In the genomic region with DNA sequence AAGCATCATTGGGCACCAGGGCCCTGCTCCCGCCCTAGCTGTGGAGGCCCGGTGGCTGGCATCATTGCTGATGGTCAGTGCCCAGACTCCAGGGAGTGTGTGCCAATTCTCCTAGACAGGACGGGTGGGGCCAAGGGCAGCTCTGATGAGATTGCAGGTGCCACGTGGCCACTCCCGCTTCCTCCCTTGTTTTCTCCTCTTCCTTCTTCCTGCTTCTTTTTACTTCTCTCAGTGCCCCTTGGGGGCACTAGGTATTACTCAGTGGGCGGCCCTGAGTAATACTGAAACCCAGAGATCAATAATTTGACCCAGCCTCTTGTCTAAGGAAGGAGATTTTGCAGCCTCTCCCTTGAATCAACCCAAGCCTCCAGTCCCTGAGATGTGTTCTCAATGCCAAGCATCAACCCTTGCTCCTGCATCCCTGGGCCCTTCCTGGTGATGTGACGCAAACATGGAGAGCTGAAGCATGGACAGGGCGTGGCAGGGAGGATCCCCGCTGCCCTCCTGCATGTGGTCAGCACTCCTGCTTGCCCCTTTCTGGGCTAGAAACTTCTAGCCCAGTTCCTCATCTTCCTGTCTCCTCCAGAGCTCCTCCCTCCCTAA, we compare ENCODE assay signal across 12 cellular contexts. TPM values are rescaled to one million over a fixed set of nuclear protein-coding genes. Genes with fewer than 3 reads are reported as not detected.
DNase-seq lines count a peak whose midpoint lies in the region; ATAC-seq, FAIRE-seq and TF ChIP-seq lines count a peak whose summit lies in the region.
"Had no signal": no experiment of that assay in that cellular context is flagged by ENCODE, and none has a peak within 500 bp of the region (broad histone marks: within the 10 kb centered on the region; RNA-seq: fewer than 3 reads in every experiment).

No MANE protein-coding gene starts in this region.

- no peak overlapping the region for H3K27ac ChIP-seq in kidney (ENCODE audit: low read depth in 2 of 2, low read length in 2 of 2)

- no peaks in the 10 kb centered on the region for H3K9me3 Mint-ChIP-seq in activated CD8-positive, alpha-beta memory T cell treated with anti-CD3 and anti-CD28 coated beads, Interleukin-2, amount 10 ng/mL, durations not matched to agents 7 days and 5 days (ENCODE audit: low read depth)
- H3K9me3 Mint-ChIP-seq: effector memory CD8-positive, alpha-beta T cell; T-helper 1 cell treated with Interleukin-12 subunit alpha and Interleukin-12 subunit beta and Interleukin-4 antibody, amounts not matched to agents 30 μg/mL and 1 μg/mL, for 36 hours had no signal

- peak; percentile 56 for ATAC-seq in activated CD8-positive, alpha-beta memory T cell treated with anti-CD3 and anti-CD28 coated beads, Interleukin-2, amount 10 ng/mL, durations not matched to agents 7 days and 5 days
- ATAC-seq: effector memory CD8-positive, alpha-beta T cell; K562 had no signal

- no peak for FAIRE-seq in kidney (lab: Jason Lieb, UNC)
- FAIRE-seq: K562 had no signal

- H3K36me3 Mint-ChIP-seq in activated CD8-positive, alpha-beta memory T cell treated with anti-CD3 and anti-CD28 coated beads, Interleukin-2, amount 10 ng/mL, durations not matched to agents 7 days and 5 days = no peaks in the 10 kb centered on the region

- H3K4me3 ChIP-seq in kidney (ENCODE audit: low read length in 2 of 2) = no peak overlapping the region
- H3K4me3 ChIP-seq: K562 had no signal

- intact Hi-C loops in kidney (cut with DNase I) = no loop called here

- H3K4me3 Mint-ChIP-seq in activated CD8-positive, alpha-beta memory T cell treated with anti-CD3 and anti-CD28 coated beads, Interleukin-2, amount 10 ng/mL, durations not matched to agents 7 days and 5 days = no peak overlapping the region
- H3K4me3 Mint-ChIP-seq: effector memory CD8-positive, alpha-beta T cell; T-helper 1 cell treated with Interleukin-12 subunit alpha and Interleukin-12 subunit beta and Interleukin-4 antibody, amounts not matched to agents 30 μg/mL and 1 μg/mL, for 36 hours had no signal

- H3K9ac ChIP-seq in kidney (ENCODE audit: low read length in 2 of 2) = no peak overlapping the region

- peaks cover 3% of the 10 kb centered on the region in 2 donors for H3K36me3 ChIP-seq in kidney (ENCODE audit: control insufficient read depth in 1 of 2, insufficient read depth in 2 of 2, low read length in 2 of 2)

- peak overlapping the region; percentile 31 for H3K27ac Mint-ChIP-seq in activated CD8-positive, alpha-beta memory T cell treated with anti-CD3 and anti-CD28 coated beads, Interleukin-2, amount 10 ng/mL, durations not matched to agents 7 days and 5 days
- H3K27ac Mint-ChIP-seq: T-helper 1 cell treated with Interleukin-12 subunit alpha and Interleukin-12 subunit beta and Interleukin-4 antibody, amounts not matched to agents 30 μg/mL and 1 μg/mL, for 36 hours had no signal

- no peaks in the 10 kb centered on the region for H3K9me3 ChIP-seq in kidney (ENCODE audit: control insufficient read depth in 1 of 2, low read length in 2 of 2)

- CTCF ChIA-PET in activated CD8-positive, alpha-beta memory T cell treated with anti-CD3 and anti-CD28 coated beads, Interleukin-2, amount 10 ng/mL, durations not matched to agents 7 days and 5 days (lab: Charles Lee) = interaction anchor here (0.7 to 4.7 kb wide), 5 partner anchors 12 to 239 kb away, joined by 3 to 26 read pairs (median 8); a partner anchor contains a TSS

- peak; percentile 24 for DNase-seq in activated CD4-positive, CD25-positive, alpha-beta regulatory T cell treated with anti-CD3 and anti-CD28 coated beads, Interleukin-2, amount 50 U/mL, for 72 hours
- no peak for DNase-seq in activated CD4-positive, CD25-positive, alpha-beta regulatory T cell (lab: John Stamatoyannopoulos, UW)
- peak; percentile 49 for DNase-seq in activated CD8-positive, alpha-beta memory T cell treated with anti-CD3 and anti-CD28 coated beads, Interleukin-2, amount 10 ng/mL, durations not matched to agents 7 days and 5 days
- DNase-seq in kidney (peak; percentile 64), superior temporal gyrus (ENCODE audit: extremely low spot score) (peak; percentile 75), OCI-M2 (lab: John Stamatoyannopoulos, UW; ENCODE audit: unreplicated experiment) (no peak), H4 (ENCODE audit: low spot score) (no peak)
- DNase-seq in activated CD4-positive, alpha-beta T cell treated with anti-CD3 and anti-CD28 coated beads for 48 hours = no peak
- DNase-seq: effector memory CD8-positive, alpha-beta T cell; NCI-H345 had no signal

- no peaks in the 10 kb centered on the region for H3K4me1 ChIP-seq in kidney (ENCODE audit: control insufficient read depth in 1 of 2, insufficient read depth in 1 of 2, low read depth in 1 of 2, low read length in 2 of 2)

- H3K4me1 Mint-ChIP-seq in activated CD8-positive, alpha-beta memory T cell treated with anti-CD3 and anti-CD28 coated beads, Interleukin-2, amount 10 ng/mL, durations not matched to agents 7 days and 5 days = peaks cover 14% of the 10 kb centered on the region

- peaks cover 21% of the 10 kb centered on the region for H3K27me3 Mint-ChIP-seq in activated CD8-positive, alpha-beta memory T cell treated with anti-CD3 and anti-CD28 coated beads, Interleukin-2, amount 10 ng/mL, durations not matched to agents 7 days and 5 days

- TF ChIP-seq CTCF in kidney (IDR thresholded peaks at IDR 0.05; ENCODE audit: borderline replicate concordance, extremely low read depth, insufficient read depth) = no peak

RNA-seq across cellular contexts. Expression of a gene that starts 32.4 kb away (rescaled TPM):
- 1 to 10 TPM; 4.0 to 5.2 TPM for total RNA-seq in activated CD8-positive, alpha-beta memory T cell treated with anti-CD3 and anti-CD28 coated beads, Interleukin-2, amount 10 ng/mL, durations not matched to agents 7 days and 5 days
- 25.7 TPM for total RNA-seq in kidney
- 36.3 TPM for polyA plus RNA-seq in kidney (ENCODE audit: insufficient read depth, low read depth, low replicate concordance)
- 0.72 and 4.4 TPM in 2 replicates for total RNA-seq in H4 (2014; rRNA removed; shearing (Covaris generic))

Comparison
In these comparisons a context has a peak if more than half of its experiments do, and no peak if none do; other contexts are left out.
1. DNase-seq: peak in activated CD4-positive, CD25-positive, alpha-beta regulatory T cell treated with anti-CD3 and anti-CD28 coated beads, Interleukin-2, amount 50 U/mL, for 72 hours (single experiment), activated CD8-positive, alpha-beta memory T cell treated with anti-CD3 and anti-CD28 coated beads, Interleukin-2, amount 10 ng/mL, durations not matched to agents 7 days and 5 days (single experiment), kidney (single experiment) and superior temporal gyrus (single experiment); none in activated CD4-positive, CD25-positive, alpha-beta regulatory T cell (0 of 4), OCI-M2 (single experiment), H4 (single experiment) and activated CD4-positive, alpha-beta T cell treated with anti-CD3 and anti-CD28 coated beads for 48 hours (single experiment).